Comparison of ENCODE assay signal across 8 cellular contexts in genomic region chr7:148884299-148885022, GRCh38. TPM values are rescaled to one million over a fixed set of nuclear protein-coding genes. Genes with fewer than 3 reads are reported as not detected.
DNase-seq lines count a peak whose midpoint lies in the region; ATAC-seq lines count a peak whose summit lies in the region.

No MANE protein-coding gene starts in this region.

- DNase-seq in AML-193 (lab: John Stamatoyannopoulos, UW), result peak; percentile 71 to 80
- DNase-seq in NCI-H345 (lab: John Stamatoyannopoulos, UW), result peak; percentile 96
- peak; percentile 89 for DNase-seq in activated CD4-positive, alpha-beta T cell treated with anti-CD3 and anti-CD28 coated beads for 1 hour
- DNase-seq in cerebellum (ENCODE audit: low spot score), result peak; percentile 95
- peak; percentile 94 for DNase-seq in kidney tubule cell (ENCODE audit: low spot score)
- peak; percentile 88 to 91 for DNase-seq in stimulated activated CD4-positive, alpha-beta T cell treated with anti-CD3 and anti-CD28 coated beads, Interleukin-15, amount 100 ng/mL, for 48 hours (ENCODE audit: low read depth in 2 of 2)

- ATAC-seq in GM19035 (IDR thresholded peaks at IDR 0.05; ENCODE audit: unreplicated experiment), result peak; percentile 87
- peak; percentile 89 for ATAC-seq in HG03280 (IDR thresholded peaks at IDR 0.05; ENCODE audit: unreplicated experiment)

RNA-seq across cellular contexts. Expression of gene EZH2, which starts 0.4 kb away (rescaled TPM):
- total RNA-seq in cerebellum, result 42.7 TPM

Comparison
In these comparisons a context has a peak if more than half of its experiments do, and no peak if none do; other contexts are left out.
1. Peak in every context shown above with its lines: DNase-seq and ATAC-seq.